ENCODE assay signal across 25 cellular contexts in genomic region chr10:8296090-8296741, GRCh38.
DNase-seq lines count a peak whose midpoint lies in the region; ATAC-seq and TF ChIP-seq lines count a peak whose summit lies in the region.
"Had no signal": no experiment of that assay in that cellular context is flagged by ENCODE, and none has a peak within 500 bp of the region (broad histone marks: within the 10 kb centered on the region; RNA-seq: fewer than 3 reads in every experiment).

No MANE protein-coding gene starts in this region.

- POLR2A ChIA-PET in HEK293T (lab: Yijun Ruan, JAX) = no interaction called here

- CTCF ChIA-PET in HEK293T (lab: Yijun Ruan, JAX) = no interaction called here

- H3K4me2 ChIP-seq in smooth muscle cell = peak overlapping the region; percentile 74
- H3K4me2 ChIP-seq: KMS-11 had no signal

- H3K4me3 Mint-ChIP-seq in T-helper 17 cell = no peak overlapping the region
- H3K4me3 Mint-ChIP-seq in activated T-cell treated with anti-CD3 and anti-CD28 coated beads, Interleukin-2, amount 50 U/mL, for 4 hours = no peak overlapping the region
- H3K4me3 Mint-ChIP-seq: activated CD8-positive, alpha-beta memory T cell treated with anti-CD3 and anti-CD28 coated beads, Interleukin-2, amount 10 ng/mL, durations not matched to agents 7 days and 5 days had no signal

- no peaks in the 10 kb centered on the region for H3K9me3 Mint-ChIP-seq in activated T-cell treated with anti-CD3 and anti-CD28 coated beads, Interleukin-2, amount 50 U/mL, for 4 hours

- H3K27me3 Mint-ChIP-seq in T-helper 17 cell = peaks cover 4% of the 10 kb centered on the region
- no peaks in the 10 kb centered on the region for H3K27me3 Mint-ChIP-seq in activated T-cell treated with anti-CD3 and anti-CD28 coated beads, Interleukin-2, amount 50 U/mL, for 4 hours (ENCODE audit: low read depth)

- peaks cover 16% of the 10 kb centered on the region for H3K4me1 Mint-ChIP-seq in T-helper 17 cell
- peaks cover 2% of the 10 kb centered on the region for H3K4me1 Mint-ChIP-seq in activated T-cell treated with anti-CD3 and anti-CD28 coated beads, Interleukin-2, amount 50 U/mL, for 4 hours (ENCODE audit: low read depth)
- H3K4me1 Mint-ChIP-seq: activated CD8-positive, alpha-beta memory T cell treated with anti-CD3 and anti-CD28 coated beads, Interleukin-2, amount 10 ng/mL, durations not matched to agents 7 days and 5 days; naive B cell had no signal

- H3K36me3 Mint-ChIP-seq in T-helper 17 cell (ENCODE audit: low read depth) = no peaks in the 10 kb centered on the region
- no peaks in the 10 kb centered on the region for H3K36me3 Mint-ChIP-seq in activated T-cell treated with anti-CD3 and anti-CD28 coated beads, Interleukin-2, amount 50 U/mL, for 4 hours (ENCODE audit: insufficient read depth)
- H3K36me3 Mint-ChIP-seq: activated CD8-positive, alpha-beta memory T cell treated with anti-CD3 and anti-CD28 coated beads, Interleukin-2, amount 10 ng/mL, durations not matched to agents 7 days and 5 days; naive B cell had no signal

- no peak overlapping the region for H3K9ac ChIP-seq in smooth muscle cell (ENCODE audit: low read depth)
- H3K9ac ChIP-seq: KMS-11 had no signal

- no peak for ATAC-seq in T-helper 17 cell
- no peak for ATAC-seq in GM21515 (IDR thresholded peaks at IDR 0.05; ENCODE audit: unreplicated experiment)
- no peak for ATAC-seq in activated T-cell treated with anti-CD3 and anti-CD28 coated beads, Interleukin-2, amount 50 U/mL, for 4 hours
- ATAC-seq: activated CD8-positive, alpha-beta memory T cell treated with anti-CD3 and anti-CD28 coated beads, Interleukin-2, amount 10 ng/mL, durations not matched to agents 7 days and 5 days; HCT116; left lobe of liver; right cardiac atrium had no signal

- WGBS in smooth muscle cell (ENCODE audit: low lambda C conversion rate) = 23% methylated on average over 22 of the region's 22 CpGs

- DNase-seq in HEK293T (ENCODE audit: extremely low spot score) (peak; percentile 21), T-helper 17 cell (no peak), iPS-NIHi11 (ENCODE audit: low spot score) (peak; percentile 47), smooth muscle cell (lab: John Stamatoyannopoulos, UW; ENCODE audit: unreplicated experiment) (no peak), RKO (ENCODE audit: low spot score) (no peak)
- no peak for DNase-seq in activated T-cell treated with anti-CD3 and anti-CD28 coated beads, Interleukin-2, amount 50 U/mL, for 4 hours
- DNase-seq: activated CD4-positive, alpha-beta T cell treated with anti-CD3 and anti-CD28 coated beads, Interleukin-2, amount 50 U/mL, for 1 hour; activated CD8-positive, alpha-beta memory T cell treated with anti-CD3 and anti-CD28 coated beads, Interleukin-2, amount 10 ng/mL, durations not matched to agents 7 days and 5 days; activated naive CD4-positive, alpha-beta T cell treated with anti-CD3 and anti-CD28 coated beads, Interleukin-2, amount 50 U/mL, for 16 hours; amygdala; mesenchymal stem cell; naive B cell; NCI-H1694 treated with DMSO at 0.1 percent for 48 hours; NCI-H524 treated with DMSO at 0.1 percent for 48 hours; right cardiac atrium; stimulated activated CD4-positive, alpha-beta T cell treated with anti-CD3 and anti-CD28 coated beads, Interleukin-4, amount 100 ng/mL, for 4 hours; stimulated activated naive CD4-positive, alpha-beta T cell treated with Interleukin-2 at 50 U/mL for 16 hours; T-helper 2 cell; testis had no signal

- peak overlapping the region; percentile 72 for H3K27ac Mint-ChIP-seq in T-helper 17 cell
- H3K27ac Mint-ChIP-seq: activated CD8-positive, alpha-beta memory T cell treated with anti-CD3 and anti-CD28 coated beads, Interleukin-2, amount 10 ng/mL, durations not matched to agents 7 days and 5 days; naive B cell had no signal

- H3K27me3 ChIP-seq in smooth muscle cell (ENCODE audit: low read depth) = no peaks in the 10 kb centered on the region
- H3K27me3 ChIP-seq: testis had no signal

- H3K4me3 ChIP-seq in smooth muscle cell = peak overlapping the region; percentile 25
- H3K4me3 ChIP-seq: SK-N-MC, testis had no signal

- H3K27ac ChIP-seq in smooth muscle cell (ENCODE audit: low read depth) = peak overlapping the region; percentile 20
- H3K27ac ChIP-seq: KMS-11, RWPE1, SK-N-MC, testis had no signal

- no peak for TF ChIP-seq CTCF in smooth muscle cell (IDR thresholded peaks at IDR 0.05; ENCODE audit: borderline replicate concordance, insufficient read depth, poor library complexity, severe bottlenecking)

- no peaks in the 10 kb centered on the region for H3K36me3 ChIP-seq in smooth muscle cell (ENCODE audit: low read depth)

- H3F3A ChIP-seq in smooth muscle cell (ENCODE audit: low read depth) = no peaks in the 10 kb centered on the region

- H3K79me2 ChIP-seq in smooth muscle cell (ENCODE audit: low read depth) = no peaks in the 10 kb centered on the region

- H3K4me1 ChIP-seq in smooth muscle cell (ENCODE audit: low read depth) = no peaks in the 10 kb centered on the region
- H3K4me1 ChIP-seq: testis had no signal

- H4K20me1 ChIP-seq in smooth muscle cell (ENCODE audit: low read depth) = no peaks in the 10 kb centered on the region

- peak overlapping the region; percentile 56 for H2AFZ ChIP-seq in smooth muscle cell (ENCODE audit: low read depth)

- H3K9me3 ChIP-seq in T-helper 17 cell (ENCODE audit: control insufficient read depth, low read length, poor library complexity, severe bottlenecking) (no peaks in the 10 kb centered on the region), smooth muscle cell (replicated peaks; ENCODE audit: low read depth) (no peaks in the 10 kb centered on the region)
- H3K9me3 ChIP-seq: testis had no signal

TF ChIP-seq in HEK293T, 16 proteins besides CTCF, POLR2A, EP300 and RAD21:
- peak; percentile 72 for TF ChIP-seq L3MBTL2 (conservative IDR thresholded peaks at IDR 0.05)
- no peak for TF ChIP-seq FOXA1 (IDR thresholded peaks at IDR 0.05)

Comparison
In these comparisons a context has a peak if more than half of its experiments do, and no peak if none do; other contexts are left out.
1. DNase-seq: peak in HEK293T (single experiment) and iPS-NIHi11 (single experiment); none in T-helper 17 cell (0 of 3), smooth muscle cell (single experiment), activated T-cell treated with anti-CD3 and anti-CD28 coated beads, Interleukin-2, amount 50 U/mL, for 4 hours (single experiment) and RKO (single experiment).